ENCODE assay signal across 8 cellular contexts in genomic region chr17:17784599-17785264, GRCh38. TPM values are rescaled to one million over a fixed set of nuclear protein-coding genes. Genes with fewer than 3 reads are reported as not detected.
DNase-seq lines count a peak whose midpoint lies in the region; ATAC-seq, FAIRE-seq and TF ChIP-seq lines count a peak whose summit lies in the region.

No MANE protein-coding gene starts in this region.

- no peaks in the 10 kb centered on the region for H3K36me3 Mint-ChIP-seq in immature natural killer cell

- no peak for TF ChIP-seq CTCF in A549 (IDR thresholded peaks at IDR 0.05)

- peak; percentile 69 to 71 for DNase-seq in A549 (ENCODE audit: low read depth in 1 of 2, low spot score in 1 of 2)
- DNase-seq in GM19239 (ENCODE audit: insufficient read length, low spot score), result no peak
- DNase-seq in activated CD4-positive, alpha-beta T cell treated with anti-CD3 and anti-CD28 coated beads, Interleukin-2, amount 50 U/mL, for 1 hour, result peak; percentile 16
- peak in 2 of 3 donors; percentile 24 to 38 for DNase-seq in immature natural killer cell
- no peak for DNase-seq in NCI-H774 (lab: John Stamatoyannopoulos, UW)
- no peak for DNase-seq in NCI-H526 (lab: John Stamatoyannopoulos, UW)
- DNase-seq in MV-4-11 (lab: John Stamatoyannopoulos, UW), result no peak

- H3K27me3 Mint-ChIP-seq in immature natural killer cell (ENCODE audit: low read depth in 3 of 3), result peaks cover 2 to 8% (median 3%) of the 10 kb centered on the region in 3 donors

- TF ChIP-seq POLR2A in A549 (IDR thresholded peaks at IDR 0.05; ENCODE audit: low read length), result no peak

- no peak overlapping the region for H3K4me3 ChIP-seq in A549

- no peak overlapping the region; the same call in 2 of the 3 replicates for H3K4me2 ChIP-seq in A549

- H3K4me1 ChIP-seq in A549, result peaks cover 74% of the 10 kb centered on the region

- peak overlapping the region in 1 of 2 experiments; percentile 23; a peak in 1 of 6 replicates for H3K27ac ChIP-seq in A549

- CTCF ChIA-PET in A549 (lab: Yijun Ruan, JAX), result interaction anchor here (0.6 to 5.8 kb wide), 10 partner anchors 10 to 168 kb away, joined by 3 to 33 read pairs (median 4); no protein-coding TSS in a partner anchor

- ATAC-seq in A549, result peak; percentile 69 to 78
- no peak for ATAC-seq in GM19023 (IDR thresholded peaks at IDR 0.05; ENCODE audit: unreplicated experiment)

- no peak for FAIRE-seq in A549 (lab: Jason Lieb, UNC)
- FAIRE-seq in GM19239 (lab: Jason Lieb, UNC), result peak; percentile 39

- H3K4me1 Mint-ChIP-seq in immature natural killer cell, result peaks cover 28 to 29% of the 10 kb centered on the region in 2 donors

- WGBS in A549 (ENCODE audit: missing lambda C conversion rate), result 71% methylated on average over 8 of the region's 9 CpGs

- no peak for TF ChIP-seq RAD21 in A549 (conservative IDR thresholded peaks at IDR 0.05 in 1 of 2, IDR thresholded peaks at IDR 0.05 in 1 of 2)

- H3K9me3 Mint-ChIP-seq in immature natural killer cell, result no peaks in the 10 kb centered on the region

- no peaks in the 10 kb centered on the region for H3K9me3 ChIP-seq in A549

- H3K4me3 Mint-ChIP-seq in immature natural killer cell, result peak overlapping the region; percentile 38 to 95 (median 88)

- H3K27ac Mint-ChIP-seq in immature natural killer cell, result peak overlapping the region in 3 of 6 donors; percentile 8 to 75 (median 49)

- POLR2A ChIA-PET in A549 (lab: Yijun Ruan, JAX), result no interaction called here

- no peak for TF ChIP-seq EP300 in A549 (IDR thresholded peaks at IDR 0.05)

TF ChIP-seq in A549, 52 proteins besides CTCF, POLR2A, EP300 and RAD21:
- TF ChIP-seq ZFP36 (IDR thresholded peaks at IDR 0.05; ENCODE audit: borderline replicate concordance, partially characterized antibody) (no peak), RNF2 (IDR thresholded peaks at IDR 0.05; ENCODE audit: borderline replicate concordance, low read depth) (no peak), HOXB13 (CRISPR knock-in tag; IDR thresholded peaks at IDR 0.05; ENCODE audit: low read depth) (no peak), MAFK (IDR thresholded peaks at IDR 0.05; ENCODE audit: partially characterized antibody) (no peak)
- TF ChIP-seq, protein P1, sequence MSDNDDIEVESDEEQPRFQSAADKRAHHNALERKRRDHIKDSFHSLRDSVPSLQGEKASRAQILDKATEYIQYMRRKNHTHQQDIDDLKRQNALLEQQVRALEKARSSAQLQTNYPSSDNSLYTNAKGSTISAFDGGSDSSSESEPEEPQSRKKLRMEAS (IDR thresholded peaks at IDR 0.05), result peak; percentile 3; the same call in 1 of the 2 replicates
- TF ChIP-seq, protein P2, sequence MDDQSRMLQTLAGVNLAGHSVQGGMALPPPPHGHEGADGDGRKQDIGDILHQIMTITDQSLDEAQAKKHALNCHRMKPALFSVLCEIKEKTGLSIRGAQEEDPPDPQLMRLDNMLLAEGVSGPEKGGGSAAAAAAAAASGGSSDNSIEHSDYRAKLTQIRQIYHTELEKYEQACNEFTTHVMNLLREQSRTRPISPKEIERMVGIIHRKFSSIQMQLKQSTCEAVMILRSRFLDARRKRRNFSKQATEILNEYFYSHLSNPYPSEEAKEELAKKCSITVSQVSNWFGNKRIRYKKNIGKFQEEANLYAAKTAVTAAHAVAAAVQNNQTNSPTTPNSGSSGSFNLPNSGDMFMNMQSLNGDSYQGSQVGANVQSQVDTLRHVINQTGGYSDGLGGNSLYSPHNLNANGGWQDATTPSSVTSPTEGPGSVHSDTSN (IDR thresholded peaks at IDR 0.05), result no peak

RNA-seq across cellular contexts. Expression of gene SREBF1, which starts 52.1 kb away (rescaled TPM):
- polyA plus RNA-seq in A549 (2011; rRNA removed) (47.4 and 54.6 TPM in 2 replicates), A549 (2017; fragmentation: RNase III; extraction: RNeasy Plus Mini Kit Qiagen cat#74134 plus additional on column Dnase treatment) (90.3 to 175 TPM (median 159 TPM) in 3 replicates), immature natural killer cell (10 to 100 TPM in 1 of 3 donors, 1 to 10 TPM in 2; 2.9 to 13.4 (median 4.4) TPM)
- 52.7 and 75.7 TPM in 2 replicates for polyA plus RNA-seq in A549 (2012; cell fraction: cytosol; rRNA removed)
- polyA plus RNA-seq in A549 (2012; cell fraction: nucleus; rRNA removed), result 415 and 599 TPM in 2 replicates
- 75.5 and 133 TPM in 2 replicates for polyA minus RNA-seq in A549 (2011; rRNA and poly(A)+ RNA removed)

Comparison
In these comparisons a context has a peak if more than half of its experiments do, and no peak if none do; other contexts are left out.
1. DNase-seq: peak in A549 (2 of 2), activated CD4-positive, alpha-beta T cell treated with anti-CD3 and anti-CD28 coated beads, Interleukin-2, amount 50 U/mL, for 1 hour (single experiment) and immature natural killer cell (2 of 3); none in GM19239 (single experiment), NCI-H774 (single experiment), NCI-H526 (0 of 2) and MV-4-11 (single experiment).